ENCODE assay signal across 23 cellular contexts in the genomic region with DNA sequence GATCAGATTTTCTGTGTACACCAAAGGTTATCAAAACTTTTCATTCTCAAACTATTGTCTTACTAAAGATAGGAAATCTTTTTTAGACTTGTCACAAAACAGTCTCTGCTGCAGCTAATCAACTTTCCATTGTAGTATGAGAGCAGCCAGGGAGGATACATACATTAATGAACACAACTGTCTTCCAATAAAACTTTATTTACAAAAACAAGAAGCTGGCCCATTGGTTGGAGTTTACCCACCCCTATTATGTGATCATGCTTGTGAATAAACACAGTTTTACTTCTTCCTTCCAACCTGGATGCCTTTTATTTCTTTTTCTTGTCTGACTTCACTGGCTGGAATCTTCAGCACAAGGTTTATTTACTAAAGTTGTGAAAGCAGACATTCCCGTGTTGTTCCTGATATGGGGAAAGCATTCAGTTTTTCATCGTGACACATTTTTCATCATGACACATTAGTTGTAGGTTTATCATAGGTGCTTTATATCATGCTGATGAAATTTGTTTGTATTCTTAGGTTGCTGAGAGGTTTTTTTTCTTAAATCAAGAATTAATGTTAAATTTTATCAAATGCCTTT.
DNase-seq lines count a peak whose midpoint lies in the region; ATAC-seq, FAIRE-seq and TF ChIP-seq lines count a peak whose summit lies in the region.
"Had no signal": no experiment of that assay in that cellular context is flagged by ENCODE, and none has a peak within 500 bp of the region (broad histone marks: within the 10 kb centered on the region; RNA-seq: fewer than 3 reads in every experiment).

No MANE protein-coding gene starts in this region.

- no peak for TF ChIP-seq RAD21 in K562 (CRISPR knock-in tag; conservative IDR thresholded peaks at IDR 0.05 in 1 of 2, IDR thresholded peaks at IDR 0.05 in 1 of 2)

- no peaks in the 10 kb centered on the region for H4K20me1 ChIP-seq in K562 (replicated peaks; ENCODE audit: control insufficient read depth, insufficient read depth, low read length)
- H4K20me1 ChIP-seq: BLaER1 treated with 17β-estradiol and CSF1 and Interleukin-3, amounts not matched to agents 10 nM and 100 nM had no signal

- DNase-seq in NAMALWA (ENCODE audit: low spot score) (peak; percentile 20), amniotic epithelial cell (ENCODE audit: low read depth) (peak; percentile 25), K562 (ENCODE audit: extremely low read depth in 1 of 4, low spot score in 3 of 4) (no peak), epithelial cell of esophagus (ENCODE audit: low read depth) (peak; percentile 16), NCI-H1105 treated with DMSO at 0.1 percent for 48 hours (lab: John Stamatoyannopoulos, UW) (no peak), germinal center (ENCODE audit: low spot score) (no peak), dorsolateral prefrontal cortex (no peak), lower lobe of right lung (no peak)
- DNase-seq: AML-193; Caco-2; Calu3; CD4-positive, alpha-beta T cell; CD8-positive, alpha-beta T cell; DMS79 treated with DMSO at 0.1 percent for 48 hours; GF-D8 had no signal

- no peak overlapping the region for H3K27ac ChIP-seq in K562 (ENCODE audit: extremely low read depth, low read depth, low read length)
- no peak overlapping the region for H3K27ac ChIP-seq in dorsolateral prefrontal cortex
- H3K27ac ChIP-seq in lower lobe of right lung, result no peak overlapping the region
- H3K27ac ChIP-seq: 22Rv1; A549; BLaER1 treated with 17β-estradiol and CSF1 and Interleukin-3, amounts not matched to agents 10 nM and 100 nM; C4-2B had no signal

- 0% methylated on average over 2 of the region's 2 CpGs for WGBS in K562 (ENCODE audit: insufficient coverage, low coverage, missing lambda C conversion rate)

- no TSS peak for BruUV-seq in K562 (replicated peaks; lab: Mats Ljungman, UMichigan)

- intact Hi-C loops in K562 (cut with micrococcal nuclease) (no loop called here), dorsolateral prefrontal cortex (cut with DNase I) (no loop called here), lower lobe of right lung (cut with DNase I) (no loop called here)

- peaks cover 4 to 6% of the 10 kb centered on the region in 2 experiments; a peak in 3 of 5 replicates for H3K27me3 ChIP-seq in K562 (ENCODE audit: control insufficient read depth in 2 of 2, insufficient read depth in 2 of 2, low read length in 2 of 2)
- H3K27me3 ChIP-seq in dorsolateral prefrontal cortex, result peaks cover 0 to 5% (median 0%) of the 10 kb centered on the region in 45 donors
- H3K27me3 ChIP-seq in lower lobe of right lung (ENCODE audit: low read depth), result no peaks in the 10 kb centered on the region
- H3K27me3 ChIP-seq: BLaER1 treated with 17β-estradiol and CSF1 and Interleukin-3, amounts not matched to agents 10 nM and 100 nM had no signal

- H3K9me3 ChIP-seq in K562 (replicated peaks; ENCODE audit: control insufficient read depth, insufficient read depth, low read depth, low read length) (no peaks in the 10 kb centered on the region), lower lobe of right lung (no peaks in the 10 kb centered on the region)
- H3K9me3 ChIP-seq: A549; BLaER1 treated with 17β-estradiol and CSF1 and Interleukin-3, amounts not matched to agents 10 nM and 100 nM; Caco-2 had no signal

- no peak for TF ChIP-seq POLR2A in K562 (conservative IDR thresholded peaks at IDR 0.05)

- TF ChIP-seq EP300 in K562 (IDR thresholded peaks at IDR 0.05; ENCODE audit: low read length), result no peak

- no peak overlapping the region for H3K4me2 ChIP-seq in K562 (ENCODE audit: insufficient read depth, low read length)
- H3K4me2 ChIP-seq: A549; BLaER1 treated with 17β-estradiol and CSF1 and Interleukin-3, amounts not matched to agents 10 nM and 100 nM had no signal

- no peak for FAIRE-seq in K562 (lab: Jason Lieb, UNC)
- FAIRE-seq: A549, D721Med, G401.6, GM12892, GM18507 had no signal

- CTCF ChIA-PET in K562 (lab: Yijun Ruan, JAX; ENCODE audit: low intra/inter-chr PET ratio), result no interaction called here

- no peaks in the 10 kb centered on the region for H3K79me2 ChIP-seq in K562 (ENCODE audit: control insufficient read depth, insufficient read depth, low read length)

- TF ChIP-seq CTCF in K562 (IDR thresholded peaks at IDR 0.05 in 2 of 3, conservative IDR thresholded peaks at IDR 0.05 in 1 of 3; ENCODE audit: insufficient read depth in 2 of 3, low read depth in 1 of 3, low read length in 3 of 3) (no peak), epithelial cell of esophagus (IDR thresholded peaks at IDR 0.05; ENCODE audit: insufficient read depth, low read depth, low read length, missing control alignments) (no peak), dorsolateral prefrontal cortex (IDR thresholded peaks at IDR 0.05 in 54 of 56, conservative IDR thresholded peaks at IDR 0.05 in 2 of 56; ENCODE audit: low read depth in 1 of 56, partially characterized antibody in 56 of 56) (no peak), lower lobe of right lung (IDR thresholded peaks at IDR 0.05) (no peak)

- no peaks in the 10 kb centered on the region for H3K9me1 ChIP-seq in K562 (ENCODE audit: control insufficient read depth, insufficient read depth, low read length)

- in situ Hi-C loops in K562 (cut with MboI), result no loop called here

- H3K9ac ChIP-seq in K562 (ENCODE audit: insufficient read depth in 1 of 2, low read depth in 2 of 2, low read length in 2 of 2), result no peak overlapping the region
- H3K9ac ChIP-seq: BLaER1 treated with 17β-estradiol and CSF1 and Interleukin-3, amounts not matched to agents 10 nM and 100 nM had no signal

- ATAC-seq in K562 (no peak), lower lobe of right lung (no peak)
- ATAC-seq: A549; CD8-positive, alpha-beta T cell had no signal

- POLR2A ChIA-PET in K562 (lab: Yijun Ruan, JAX), result no interaction called here

- H3K4me3 ChIP-seq in K562 (no peak overlapping the region), epithelial cell of esophagus (ENCODE audit: low read length) (no peak overlapping the region), dorsolateral prefrontal cortex (no peak overlapping the region), lower lobe of right lung (no peak overlapping the region)
- H3K4me3 ChIP-seq: A549; BLaER1 treated with 17β-estradiol and CSF1 and Interleukin-3, amounts not matched to agents 10 nM and 100 nM had no signal

- H3K4me1 ChIP-seq in K562 (replicated peaks in 1 of 2; ENCODE audit: control insufficient read depth in 2 of 2, insufficient read depth in 2 of 2, low read length in 2 of 2) (no peaks in the 10 kb centered on the region), lower lobe of right lung (no peaks in the 10 kb centered on the region)
- H3K4me1 ChIP-seq: A549; BLaER1 treated with 17β-estradiol and CSF1 and Interleukin-3, amounts not matched to agents 10 nM and 100 nM; Caco-2 had no signal

- H2AFZ ChIP-seq in K562 (ENCODE audit: low read depth, low read length), result no peak overlapping the region

- H3K36me3 ChIP-seq in K562 (ENCODE audit: control insufficient read depth, insufficient read depth, low read length), result no peaks in the 10 kb centered on the region
- no peaks in the 10 kb centered on the region for H3K36me3 ChIP-seq in lower lobe of right lung
- H3K36me3 ChIP-seq: BLaER1 treated with 17β-estradiol and CSF1 and Interleukin-3, amounts not matched to agents 10 nM and 100 nM had no signal

TF ChIP-seq in K562, 482 proteins besides CTCF, POLR2A, EP300 and RAD21 (continues in another document):
- TF ChIP-seq ZNF324 (CRISPR knock-in tag; IDR thresholded peaks at IDR 0.05), result no peak

Comparison
In these comparisons a context has a peak if more than half of its experiments do, and no peak if none do; other contexts are left out.
1. DNase-seq: peak in NAMALWA (single experiment), amniotic epithelial cell (single experiment) and epithelial cell of esophagus (single experiment); none in K562 (0 of 4), NCI-H1105 treated with DMSO at 0.1 percent for 48 hours (single experiment), germinal center (single experiment), dorsolateral prefrontal cortex (0 of 10) and lower lobe of right lung (single experiment).